ENCODE assay signal across 9 cellular contexts in genomic region chr6:5850848-5851255, GRCh38.
A peak's percentile ranks its signal among the peaks of the same experiment; 100 is the strongest.
DNase-seq lines count a peak whose midpoint lies in the region; ATAC-seq and TF ChIP-seq lines count a peak whose summit lies in the region.
"Had no signal": no experiment of that assay in that cellular context is flagged by ENCODE, and none has a peak within 500 bp of the region (broad histone marks: within the 10 kb centered on the region; RNA-seq: fewer than 3 reads in every experiment).

No MANE protein-coding gene starts in this region.

- H3K4me3 ChIP-seq in neural cell (ENCODE audit: low read length): peak overlapping the region; percentile 66

- no peaks in the 10 kb centered on the region for H3F3A ChIP-seq in neural cell (ENCODE audit: insufficient read depth, low read length, poor library complexity, severe bottlenecking)

- DNase-seq in ecto neural progenitor cell (ENCODE audit: low spot score) (peak; percentile 86), GF-D8 (lab: John Stamatoyannopoulos, UW) (no peak), RKO (ENCODE audit: low spot score) (no peak)

- no peak for TF ChIP-seq EP300 in neural cell (conservative IDR thresholded peaks at IDR 0.05; ENCODE audit: poor library complexity, severe bottlenecking)

- no peaks in the 10 kb centered on the region for H3K79me2 ChIP-seq in neural cell (replicated peaks; ENCODE audit: insufficient read depth, low read length)

- no peaks in the 10 kb centered on the region for H3K36me3 ChIP-seq in neural cell (ENCODE audit: insufficient read depth, low read length)

- peak overlapping the region; percentile 24 for H3K27ac ChIP-seq in neural cell (ENCODE audit: low read length)

- H3K9me2 ChIP-seq in neural cell (ENCODE audit: insufficient read depth, low read length): no peaks in the 10 kb centered on the region

- peak overlapping the region; percentile 63 for H3K9ac ChIP-seq in neural cell (ENCODE audit: low read length)

- TF ChIP-seq RAD21 in neural cell (conservative IDR thresholded peaks at IDR 0.05): no peak

- TF ChIP-seq CTCF in neural cell (IDR thresholded peaks at IDR 0.05; ENCODE audit: poor library complexity, severe bottlenecking): no peak

- H4K20me1 ChIP-seq in neural cell (ENCODE audit: insufficient read depth): no peaks in the 10 kb centered on the region

- peaks cover 8% of the 10 kb centered on the region for H3K9me3 ChIP-seq in neural cell (ENCODE audit: low read length)

- H3K4me2 ChIP-seq in neural cell (ENCODE audit: low read length): no peak overlapping the region

- peak overlapping the region; percentile 40 for H2AFZ ChIP-seq in neural cell (ENCODE audit: low read depth, low read length)

- no peaks in the 10 kb centered on the region for H3K27me3 ChIP-seq in neural cell (ENCODE audit: insufficient read depth, low read depth, low read length)

- ATAC-seq in GM18519 (IDR thresholded peaks at IDR 0.05; ENCODE audit: low FRiP score, unreplicated experiment): peak; percentile 4
- peak; percentile 25 for ATAC-seq in HG03175 (IDR thresholded peaks at IDR 0.05; ENCODE audit: unreplicated experiment)
- ATAC-seq in GM21717 (IDR thresholded peaks at IDR 0.05; ENCODE audit: unreplicated experiment): no peak
- ATAC-seq in GM21723 (IDR thresholded peaks at IDR 0.05; ENCODE audit: unreplicated experiment): no peak
- ATAC-seq: SK-N-SH treated with all-trans-retinoic acid at 6 μM for 48 hours had no signal

TF ChIP-seq in neural cell, 6 proteins besides CTCF, POLR2A, EP300 and RAD21:
- TF ChIP-seq MXI1 (conservative IDR thresholded peaks at IDR 0.05; ENCODE audit: poor library complexity, severe bottlenecking) (no peak), REST (IDR thresholded peaks at IDR 0.05; ENCODE audit: borderline replicate concordance) (no peak), SMC3 (conservative IDR thresholded peaks at IDR 0.05; ENCODE audit: poor library complexity) (no peak), EZH2 (IDR thresholded peaks at IDR 0.05; ENCODE audit: borderline replicate concordance, insufficient read depth, low read length, poor library complexity, severe bottlenecking) (no peak), TAF1 (IDR thresholded peaks at IDR 0.05; ENCODE audit: low read depth) (no peak), POLR2AphosphoS5 (IDR thresholded peaks at IDR 0.05) (no peak)

Comparison
In these comparisons a context has a peak if more than half of its experiments do, and no peak if none do; other contexts are left out.
1. ATAC-seq: peak in GM18519 (single experiment) and HG03175 (single experiment); none in GM21717 (single experiment) and GM21723 (single experiment).